ENCODE assay signal across 8 cellular contexts in genomic region chr3:121995190-121996137, GRCh38. TPM values are rescaled to one million over a fixed set of nuclear protein-coding genes. Genes with fewer than 3 reads are reported as not detected.
DNase-seq lines count a peak whose midpoint lies in the region; ATAC-seq and TF ChIP-seq lines count a peak whose summit lies in the region.

No MANE protein-coding gene starts in this region.

- no peak overlapping the region for H2AK5ac ChIP-seq in H9 (ENCODE audit: insufficient read length, low read length)

- no peak overlapping the region for H4K5ac ChIP-seq in H9 (ENCODE audit: insufficient read length, low read depth, low read length)

- H3K9me3 ChIP-seq in H9 (ENCODE audit: control insufficient read depth, low read depth, low read length) (no peaks in the 10 kb centered on the region), parathyroid adenoma (ENCODE audit: control insufficient read depth, low read length) (no peaks in the 10 kb centered on the region)

- H3K27me3 Mint-ChIP-seq in H9 (ENCODE audit: low read depth): no peaks in the 10 kb centered on the region
- H3K27me3 Mint-ChIP-seq in activated CD4-positive, alpha-beta memory T cell treated with anti-CD3 and anti-CD28 coated beads for 36 hours: no peaks in the 10 kb centered on the region

- no peak overlapping the region for H2BK15ac ChIP-seq in H9 (ENCODE audit: low read depth, low read length)

- no peak overlapping the region for H2BK12ac ChIP-seq in H9 (ENCODE audit: insufficient read length, low read depth, low read length)

- CTCF ChIA-PET in activated CD4-positive, alpha-beta memory T cell treated with anti-CD3 and anti-CD28 coated beads for 36 hours (lab: Charles Lee): interaction anchor here (0.6 to 1.8 kb wide), 13 partner anchors 9 to 304 kb away, joined by 3 to 8 read pairs (median 5); no protein-coding TSS in a partner anchor

- H3K27ac ChIP-seq in H9 (ENCODE audit: insufficient read length, low read depth, low read length) (no peak overlapping the region), parathyroid adenoma (no peak overlapping the region)

- peak overlapping the region in 1 of 3 experiments; percentile 32; a peak in 2 of 7 replicates for H3K27ac Mint-ChIP-seq in H9
- no peak overlapping the region for H3K27ac Mint-ChIP-seq in activated CD4-positive, alpha-beta memory T cell treated with anti-CD3 and anti-CD28 coated beads for 36 hours

- H3K36me3 Mint-ChIP-seq in H9 (ENCODE audit: insufficient read depth in 1 of 3, low read depth in 3 of 3): no peaks in the 10 kb centered on the region
- H3K36me3 Mint-ChIP-seq in activated CD4-positive, alpha-beta memory T cell treated with anti-CD3 and anti-CD28 coated beads for 36 hours: no peaks in the 10 kb centered on the region

- H3T11ph ChIP-seq in H9 (ENCODE audit: low read length): no peak overlapping the region

- H4K91ac ChIP-seq in H9 (ENCODE audit: insufficient read length, low read depth, low read length): no peak overlapping the region

- no peaks in the 10 kb centered on the region for H3K9me3 Mint-ChIP-seq in H9
- no peaks in the 10 kb centered on the region for H3K9me3 Mint-ChIP-seq in activated CD4-positive, alpha-beta memory T cell treated with anti-CD3 and anti-CD28 coated beads for 36 hours

- H3K4me3 Mint-ChIP-seq in H9: no peak overlapping the region
- no peak overlapping the region for H3K4me3 Mint-ChIP-seq in activated CD4-positive, alpha-beta memory T cell treated with anti-CD3 and anti-CD28 coated beads for 36 hours

- no peak overlapping the region for H2AFZ ChIP-seq in H9 (ENCODE audit: low read length)
- H2AFZ ChIP-seq in parathyroid adenoma: no peak overlapping the region

- peaks cover under 1% of the 10 kb centered on the region for H3K4me1 ChIP-seq in H9 (ENCODE audit: insufficient read depth, low read length)
- no peaks in the 10 kb centered on the region for H3K4me1 ChIP-seq in parathyroid adenoma

- H3K4me3 ChIP-seq in parathyroid adenoma (ENCODE audit: low read depth, low read length): no peak overlapping the region

- H3K27me3 ChIP-seq in H9 (ENCODE audit: insufficient read depth, low read length): no peaks in the 10 kb centered on the region
- no peaks in the 10 kb centered on the region for H3K27me3 ChIP-seq in parathyroid adenoma (ENCODE audit: control insufficient read depth, insufficient read depth, low read length)

- no peaks in the 10 kb centered on the region for H3K23me2 ChIP-seq in H9 (ENCODE audit: insufficient read length, low read depth, low read length, poor library complexity, severe bottlenecking)

- no peaks in the 10 kb centered on the region for H3K36me3 ChIP-seq in parathyroid adenoma (ENCODE audit: control insufficient read depth, insufficient read depth, low read length)

- H3K4me2 ChIP-seq in H9 (ENCODE audit: insufficient read depth, insufficient read length, low read length) (no peak overlapping the region), parathyroid adenoma (ENCODE audit: low read length) (no peak overlapping the region)

- H4K20me1 ChIP-seq in H9 (ENCODE audit: control insufficient read depth, insufficient read depth, insufficient read length): no peaks in the 10 kb centered on the region

- TF ChIP-seq CTCF in H9 (conservative IDR thresholded peaks at IDR 0.05): peak; percentile 87
- peak; percentile 59 for TF ChIP-seq CTCF in parathyroid adenoma (IDR thresholded peaks at IDR 0.05)

- WGBS in H9 (ENCODE audit: extremely low coverage, insufficient read length, low lambda C conversion rate): no CpG with 5 or more reads among the region's 14 CpGs

- no peak overlapping the region for H3K14ac ChIP-seq in H9 (ENCODE audit: insufficient read depth, low read length)

- H3K79me2 ChIP-seq in H9 (ENCODE audit: insufficient read depth, low read length) (no peaks in the 10 kb centered on the region), parathyroid adenoma (no peaks in the 10 kb centered on the region)

- POLR2A ChIA-PET in activated CD4-positive, alpha-beta memory T cell treated with anti-CD3 and anti-CD28 coated beads for 36 hours (lab: Charles Lee): interaction anchor here (0.6 kb wide), 1 partner anchor 225 kb away, joined by 4 read pairs; no protein-coding TSS in a partner anchor

- no peak overlapping the region for H3K18ac ChIP-seq in H9 (ENCODE audit: insufficient read length, low read depth, low read length)

- H3K9ac ChIP-seq in H9 (ENCODE audit: extremely low read depth, insufficient read length, low read length) (no peak overlapping the region), parathyroid adenoma (no peak overlapping the region)

- ATAC-seq in HG02840 (IDR thresholded peaks at IDR 0.05; ENCODE audit: low FRiP score, unreplicated experiment): no peak

- no peaks in the 10 kb centered on the region for H3K79me1 ChIP-seq in H9 (ENCODE audit: insufficient read depth, low read depth, low read length, poor library complexity, severe bottlenecking)

- no peak overlapping the region for H3K4ac ChIP-seq in H9 (ENCODE audit: low read depth, low read length)

- H2BK5ac ChIP-seq in H9 (ENCODE audit: insufficient read length, low read length): no peak overlapping the region

- H3K4me1 Mint-ChIP-seq in H9: peaks cover 7 to 9% of the 10 kb centered on the region in 2 experiments
- peaks cover 29% of the 10 kb centered on the region for H3K4me1 Mint-ChIP-seq in activated CD4-positive, alpha-beta memory T cell treated with anti-CD3 and anti-CD28 coated beads for 36 hours (ENCODE audit: low read depth)

- H4K8ac ChIP-seq in H9 (replicated peaks; ENCODE audit: insufficient read length, low read depth, low read length): no peak overlapping the region

- H3K56ac ChIP-seq in H9 (ENCODE audit: insufficient read length, low read depth, low read length): no peak overlapping the region

- intact Hi-C loops in activated CD4-positive, alpha-beta memory T cell treated with anti-CD3 and anti-CD28 coated beads for 36 hours (cut with micrococcal nuclease): loop anchor here (2.0 to 10.0 kb wide), 4 partner anchors 113 to 451 kb away; partner anchors contain the start of genes EAF2, IQCB1 and POLQ

- DNase-seq in SIG-M5 treated with dmso at 0.1 percent for 504 hours (lab: John Stamatoyannopoulos, UW; ENCODE audit: unreplicated experiment) (peak; percentile 86), SIG-M5 (lab: John Stamatoyannopoulos, UW) (no peak), H9 (peak; percentile 82), NCI-H2029 treated with DMSO at 0.1 percent for 48 hours (lab: John Stamatoyannopoulos, UW) (peak; percentile 54), germinal center (ENCODE audit: low spot score) (peak; percentile 68)
- DNase-seq in activated CD4-positive, alpha-beta memory T cell treated with anti-CD3 and anti-CD28 coated beads for 36 hours: peak; percentile 40

- H2BK20ac ChIP-seq in H9 (ENCODE audit: low read depth, low read length, poor library complexity, severe bottlenecking): no peak overlapping the region

- no peak overlapping the region for H3K23ac ChIP-seq in H9 (ENCODE audit: insufficient read length, low read depth, low read length)

- no peak overlapping the region for H2BK120ac ChIP-seq in H9 (ENCODE audit: low read depth, low read length, poor library complexity, severe bottlenecking)

RNA-seq across cellular contexts. Expression of gene ILDR1, which starts 26.6 kb away (rescaled TPM):
- total RNA-seq in H9 (2021): 0.68 and 1.1 TPM in 2 replicates
- under 1 TPM; 0.26 to 0.41 TPM for total RNA-seq in activated CD4-positive, alpha-beta memory T cell treated with anti-CD3 and anti-CD28 coated beads for 36 hours

RNA-seq across cellular contexts. Expression of gene CD86, which starts 59.7 kb away (rescaled TPM):
- not detected in 2 replicates for total RNA-seq in H9 (2021)
- total RNA-seq in activated CD4-positive, alpha-beta memory T cell treated with anti-CD3 and anti-CD28 coated beads for 36 hours: 1 to 10 TPM; 1.4 to 1.7 TPM
